In the genomic region with DNA sequence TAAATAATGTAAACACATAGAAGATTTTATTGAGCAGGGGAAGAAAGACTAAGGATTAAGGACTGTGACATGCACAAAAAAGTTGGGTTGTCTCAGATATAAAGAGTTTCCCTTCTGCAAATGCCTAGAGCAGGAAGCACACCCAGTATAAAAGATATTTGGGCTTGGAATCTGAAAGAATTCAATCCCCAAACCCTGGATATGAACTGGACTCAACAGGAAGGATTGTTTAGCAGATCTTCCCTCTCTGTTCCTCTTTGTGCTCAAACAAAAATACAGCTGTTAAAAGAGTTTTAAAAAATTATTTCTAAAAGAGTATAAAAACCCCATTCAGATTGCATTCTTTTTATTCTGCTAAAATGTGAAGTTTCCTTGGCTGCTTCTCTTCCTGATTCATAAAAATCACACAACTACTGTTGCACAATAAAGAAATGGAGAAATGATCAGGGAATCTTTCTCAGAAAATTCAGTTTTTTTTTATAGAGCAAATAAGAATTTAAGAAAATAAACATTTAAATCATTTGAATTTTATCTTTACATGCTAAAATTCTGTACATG, we compare ENCODE assay signal across 19 cellular contexts.
A peak's percentile ranks its signal among the peaks of the same experiment; 100 is the strongest.
DNase-seq lines count a peak whose midpoint lies in the region; ATAC-seq and TF ChIP-seq lines count a peak whose summit lies in the region.
"Had no signal": no experiment of that assay in that cellular context is flagged by ENCODE, and none has a peak within 500 bp of the region (broad histone marks: within the 10 kb centered on the region; RNA-seq: fewer than 3 reads in every experiment).

No MANE protein-coding gene starts in this region.

- H3K27ac ChIP-seq in A673 (ENCODE audit: low read depth, low read length, poor library complexity, severe bottlenecking): peak overlapping the region; percentile 63
- H3K27ac ChIP-seq in epithelial cell of prostate: peak overlapping the region; percentile 30
- peak overlapping the region; percentile 66 for H3K27ac ChIP-seq in osteoblast (ENCODE audit: low read depth, low read length)

- H3K4me3 ChIP-seq in A673 (ENCODE audit: low read depth, low read length, poor library complexity, severe bottlenecking) (no peak overlapping the region), osteoblast (ENCODE audit: insufficient read depth, low read length) (no peak overlapping the region)

- no peaks in the 10 kb centered on the region for H4K20me1 ChIP-seq in osteoblast (ENCODE audit: insufficient read depth, low read length)

- DNase-seq in A673 (ENCODE audit: low spot score) (no peak), HFFc6 (no peak), epithelial cell of prostate (ENCODE audit: low read depth, low spot score) (no peak), osteoblast (ENCODE audit: insufficient read length, low spot score, missing footprints) (no peak), NCI-H82 treated with DMSO at 0.1 percent for 48 hours (lab: John Stamatoyannopoulos, UW; ENCODE audit: unreplicated experiment) (no peak), NCI-H774 (lab: John Stamatoyannopoulos, UW) (no peak), globus pallidus (ENCODE audit: low spot score) (no peak)
- DNase-seq: activated CD4-positive, CD25-positive, alpha-beta regulatory T cell; activated CD8-positive, alpha-beta memory T cell treated with anti-CD3 and anti-CD28 coated beads, Interleukin-2, amount 10 ng/mL, durations not matched to agents 7 days and 5 days; activated naive CD4-positive, alpha-beta T cell treated with anti-CD3 and anti-CD28 coated beads, Interleukin-2, amount 10 ng/mL, durations not matched to agents 7 days and 5 days; COR-L47; effector CD8-positive, alpha-beta T cell; NCI-H1105 treated with DMSO at 0.1 percent for 48 hours; NCI-H2171 treated with DMSO at 0.1 percent for 48 hours; posterior cingulate gyrus; T-helper 2 cell had no signal

- H3K27me3 ChIP-seq in A673 (replicated peaks; ENCODE audit: insufficient read depth, low read depth, low read length, poor library complexity) (no peaks in the 10 kb centered on the region), osteoblast (ENCODE audit: insufficient read depth, low read length) (no peaks in the 10 kb centered on the region)

- peak overlapping the region; percentile 57 for H3K27ac Mint-ChIP-seq in HFFc6
- H3K27ac Mint-ChIP-seq: activated CD8-positive, alpha-beta memory T cell treated with anti-CD3 and anti-CD28 coated beads, Interleukin-2, amount 10 ng/mL, durations not matched to agents 7 days and 5 days; activated naive CD4-positive, alpha-beta T cell treated with anti-CD3 and anti-CD28 coated beads, Interleukin-2, amount 10 ng/mL, durations not matched to agents 7 days and 5 days; stimulated activated naive CD8-positive, alpha-beta T cell treated with anti-CD3 and anti-CD28 coated beads, Interleukin-15, Interleukin-2, amounts not matched to agents 100 ng/mL and 50 ng/mL, for 24 hours had no signal

- H3K4me3 Mint-ChIP-seq in HFFc6: no peak overlapping the region
- H3K4me3 Mint-ChIP-seq: activated CD8-positive, alpha-beta memory T cell treated with anti-CD3 and anti-CD28 coated beads, Interleukin-2, amount 10 ng/mL, durations not matched to agents 7 days and 5 days; activated naive CD4-positive, alpha-beta T cell treated with anti-CD3 and anti-CD28 coated beads, Interleukin-2, amount 10 ng/mL, durations not matched to agents 7 days and 5 days; brain; stimulated activated naive CD8-positive, alpha-beta T cell treated with anti-CD3 and anti-CD28 coated beads, Interleukin-15, Interleukin-2, amounts not matched to agents 100 ng/mL and 50 ng/mL, for 24 hours had no signal

- CTCF ChIA-PET in A673 (lab: Charles Lee): no interaction called here

- BruUV-seq in A673 (replicated peaks; lab: Mats Ljungman, UMichigan): no TSS peak

- POLR2A ChIA-PET in A673 (lab: Charles Lee; ENCODE audit: low non-redundant PET): no interaction called here

- intact Hi-C loops in A673 (cut with micrococcal nuclease; ENCODE audit: unreplicated experiment): no loop called here

- H3K36me3 Mint-ChIP-seq in HFFc6 (ENCODE audit: low read depth): peaks cover 55% of the 10 kb centered on the region
- H3K36me3 Mint-ChIP-seq: brain had no signal

- H3K27me3 Mint-ChIP-seq in HFFc6 (ENCODE audit: insufficient read depth): no peaks in the 10 kb centered on the region
- H3K27me3 Mint-ChIP-seq: activated CD8-positive, alpha-beta memory T cell treated with anti-CD3 and anti-CD28 coated beads, Interleukin-2, amount 10 ng/mL, durations not matched to agents 7 days and 5 days; activated naive CD4-positive, alpha-beta T cell treated with anti-CD3 and anti-CD28 coated beads, Interleukin-2, amount 10 ng/mL, durations not matched to agents 7 days and 5 days; brain; stimulated activated naive CD8-positive, alpha-beta T cell treated with anti-CD3 and anti-CD28 coated beads, Interleukin-15, Interleukin-2, amounts not matched to agents 100 ng/mL and 50 ng/mL, for 24 hours had no signal

- H3K36me3 ChIP-seq in A673 (ENCODE audit: insufficient read depth, low read length, poor library complexity, severe bottlenecking) (no peaks in the 10 kb centered on the region), osteoblast (ENCODE audit: insufficient read depth, low read length) (peaks cover 24% of the 10 kb centered on the region)

- no peaks in the 10 kb centered on the region for H3K9me3 Mint-ChIP-seq in HFFc6
- H3K9me3 Mint-ChIP-seq: activated naive CD4-positive, alpha-beta T cell treated with anti-CD3 and anti-CD28 coated beads, Interleukin-2, amount 10 ng/mL, durations not matched to agents 7 days and 5 days; brain; stimulated activated naive CD8-positive, alpha-beta T cell treated with anti-CD3 and anti-CD28 coated beads, Interleukin-15, Interleukin-2, amounts not matched to agents 100 ng/mL and 50 ng/mL, for 24 hours had no signal

- peaks cover 48% of the 10 kb centered on the region for H3K4me1 ChIP-seq in A673 (ENCODE audit: insufficient read depth, low read length, poor library complexity, severe bottlenecking)
- peaks cover 70% of the 10 kb centered on the region for H3K4me1 ChIP-seq in osteoblast (ENCODE audit: insufficient read depth, low read length)

- TF ChIP-seq CTCF in A673 (conservative IDR thresholded peaks at IDR 0.05; ENCODE audit: low read depth, low read length): no peak
- TF ChIP-seq CTCF in HFFc6 (IDR thresholded peaks at IDR 0.05): no peak
- no peak for TF ChIP-seq CTCF in osteoblast (IDR thresholded peaks at IDR 0.05; ENCODE audit: extremely low read depth, low read depth, low read length)

- H3K9me3 ChIP-seq in A673 (ENCODE audit: low read depth, low read length, poor library complexity, severe bottlenecking) (no peaks in the 10 kb centered on the region), osteoblast (ENCODE audit: low read depth, low read length) (no peaks in the 10 kb centered on the region)

- H3K4me2 ChIP-seq in osteoblast (ENCODE audit: insufficient read depth, low read length): peak overlapping the region; percentile 19

- peaks cover 88% of the 10 kb centered on the region for H3K4me1 Mint-ChIP-seq in HFFc6 (ENCODE audit: low read depth)
- H3K4me1 Mint-ChIP-seq: activated naive CD4-positive, alpha-beta T cell treated with anti-CD3 and anti-CD28 coated beads, Interleukin-2, amount 10 ng/mL, durations not matched to agents 7 days and 5 days had no signal

- H2AFZ ChIP-seq in osteoblast (ENCODE audit: low read length): no peak overlapping the region

- ATAC-seq in SK-N-SH treated with all-trans-retinoic acid at 6 μM for 48 hours: no peak
- ATAC-seq: activated CD8-positive, alpha-beta memory T cell treated with anti-CD3 and anti-CD28 coated beads, Interleukin-2, amount 10 ng/mL, durations not matched to agents 7 days and 5 days had no signal

- peaks cover 83% of the 10 kb centered on the region for H3K79me2 ChIP-seq in osteoblast (ENCODE audit: insufficient read depth, low read length)

TF ChIP-seq in SK-N-SH treated with all-trans-retinoic acid at 6 μM for 48 hours, 23 proteins besides CTCF, POLR2A, EP300 and RAD21:
- no peak for TF ChIP-seq TOX (CRISPR knock-in tag; IDR thresholded peaks at IDR 0.05; ENCODE audit: borderline replicate concordance)
- TF ChIP-seq BACH2 (CRISPR knock-in tag; IDR thresholded peaks at IDR 0.05; ENCODE audit: borderline replicate concordance): no peak
- TF ChIP-seq, protein P1, sequence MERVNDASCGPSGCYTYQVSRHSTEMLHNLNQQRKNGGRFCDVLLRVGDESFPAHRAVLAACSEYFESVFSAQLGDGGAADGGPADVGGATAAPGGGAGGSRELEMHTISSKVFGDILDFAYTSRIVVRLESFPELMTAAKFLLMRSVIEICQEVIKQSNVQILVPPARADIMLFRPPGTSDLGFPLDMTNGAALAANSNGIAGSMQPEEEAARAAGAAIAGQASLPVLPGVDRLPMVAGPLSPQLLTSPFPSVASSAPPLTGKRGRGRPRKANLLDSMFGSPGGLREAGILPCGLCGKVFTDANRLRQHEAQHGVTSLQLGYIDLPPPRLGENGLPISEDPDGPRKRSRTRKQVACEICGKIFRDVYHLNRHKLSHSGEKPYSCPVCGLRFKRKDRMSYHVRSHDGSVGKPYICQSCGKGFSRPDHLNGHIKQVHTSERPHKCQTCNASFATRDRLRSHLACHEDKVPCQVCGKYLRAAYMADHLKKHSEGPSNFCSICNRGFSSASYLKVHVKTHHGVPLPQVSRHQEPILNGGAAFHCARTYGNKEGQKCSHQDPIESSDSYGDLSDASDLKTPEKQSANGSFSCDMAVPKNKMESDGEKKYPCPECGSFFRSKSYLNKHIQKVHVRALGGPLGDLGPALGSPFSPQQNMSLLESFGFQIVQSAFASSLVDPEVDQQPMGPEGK (CRISPR knock-in tag; IDR thresholded peaks at IDR 0.05; ENCODE audit: borderline replicate concordance): no peak
- no peak for TF ChIP-seq ZFP3 (CRISPR knock-in tag; IDR thresholded peaks at IDR 0.05)
- no peak for TF ChIP-seq POU6F1 (CRISPR knock-in tag; IDR thresholded peaks at IDR 0.05; ENCODE audit: borderline replicate concordance, low read depth)
- no peak for TF ChIP-seq ESRRG (CRISPR knock-in tag; IDR thresholded peaks at IDR 0.05)
- TF ChIP-seq OSR1 (CRISPR knock-in tag; IDR thresholded peaks at IDR 0.05): no peak
- TF ChIP-seq ZNF565 (CRISPR knock-in tag; conservative IDR thresholded peaks at IDR 0.05; ENCODE audit: low read depth): no peak
